12 cellular contexts compared by ENCODE assay signal in genomic region chr3:41116851-41117250, GRCh38.
DNase-seq lines count a peak whose midpoint lies in the region; ATAC-seq and TF ChIP-seq lines count a peak whose summit lies in the region.
"Had no signal": no experiment of that assay in that cellular context is flagged by ENCODE, and none has a peak within 500 bp of the region (broad histone marks: within the 10 kb centered on the region; RNA-seq: fewer than 3 reads in every experiment).

No MANE protein-coding gene starts in this region.

- H3K56ac ChIP-seq in IMR-90 (ENCODE audit: extremely low read depth, insufficient read depth, low read length): no peak overlapping the region

- TF ChIP-seq POLR2A in IMR-90 (IDR thresholded peaks at IDR 0.05; ENCODE audit: low read depth, low read length): no peak

- no peak overlapping the region for H3K23ac ChIP-seq in IMR-90 (ENCODE audit: low read depth, low read length)

- no peak overlapping the region for H2AK5ac ChIP-seq in IMR-90 (ENCODE audit: low read depth, low read length)

- no peaks in the 10 kb centered on the region for H3K27me3 ChIP-seq in CD8-positive, alpha-beta T cell (ENCODE audit: insufficient read depth, low read length)
- H3K27me3 ChIP-seq in IMR-90 (ENCODE audit: control insufficient read depth, insufficient read depth, low read length): peaks cover 2% of the 10 kb centered on the region; the same call in 1 of the 2 replicates
- H3K27me3 ChIP-seq in WERI-Rb-1 (ENCODE audit: insufficient read depth, low read depth, severe bottlenecking): no peaks in the 10 kb centered on the region
- H3K27me3 ChIP-seq: testis had no signal

- no peaks in the 10 kb centered on the region for H3K36me3 Mint-ChIP-seq in CD8-positive, alpha-beta T cell
- H3K36me3 Mint-ChIP-seq in brain: no peaks in the 10 kb centered on the region
- no peaks in the 10 kb centered on the region for H3K36me3 Mint-ChIP-seq in natural killer cell treated with Interleukin-12 subunit alpha and Interleukin-12 subunit beta and Interleukin-15 and Interleukin-18, amount 100 ng/mL, for 72 hours
- H3K36me3 Mint-ChIP-seq: memory B cell had no signal

- no peak overlapping the region for H3K14ac ChIP-seq in IMR-90 (replicated peaks; ENCODE audit: low read depth, low read length)

- H4K5ac ChIP-seq in IMR-90 (ENCODE audit: low read depth, low read length): no peak overlapping the region

- no peak for TF ChIP-seq RAD21 in IMR-90 (IDR thresholded peaks at IDR 0.05; ENCODE audit: low read length)

- H2AFZ ChIP-seq in IMR-90 (replicated peaks; ENCODE audit: low read length, poor library complexity): peak overlapping the region; percentile 4
- H2AFZ ChIP-seq: GM23338 had no signal

- no peak overlapping the region for H3K18ac ChIP-seq in IMR-90 (ENCODE audit: low read depth, low read length)

- H2BK15ac ChIP-seq in IMR-90 (ENCODE audit: low read depth, low read length): no peak overlapping the region

- H3K4me2 ChIP-seq in IMR-90 (ENCODE audit: low read depth, low read length): no peak overlapping the region
- H3K4me2 ChIP-seq: GM23338 had no signal

- no peak for DNase-seq in CD8-positive, alpha-beta T cell
- DNase-seq in IMR-90 (no peak), WERI-Rb-1 (no peak), RKO (ENCODE audit: low spot score) (no peak), cortex of kidney (lab: John Stamatoyannopoulos, UW) (no peak), omental fat pad (ENCODE audit: low spot score) (no peak)
- DNase-seq in natural killer cell treated with Interleukin-12 subunit alpha and Interleukin-12 subunit beta and Interleukin-15 and Interleukin-18, amount 100 ng/mL, for 72 hours (ENCODE audit: low spot score): no peak
- DNase-seq: NCI-H1417 treated with DMSO at 0.1 percent for 48 hours had no signal

- no peaks in the 10 kb centered on the region for H4K20me1 ChIP-seq in IMR-90 (ENCODE audit: insufficient read depth, low read length)

- no TSS peak for BruUV-seq in IMR-90 (replicated peaks; lab: Mats Ljungman, UMichigan)

- H3K9me3 ChIP-seq in CD8-positive, alpha-beta T cell (ENCODE audit: low read length): no peaks in the 10 kb centered on the region
- no peaks in the 10 kb centered on the region for H3K9me3 ChIP-seq in IMR-90 (ENCODE audit: control insufficient read depth, insufficient read depth, low read length)
- H3K9me3 ChIP-seq in WERI-Rb-1 (ENCODE audit: severe bottlenecking): no peaks in the 10 kb centered on the region
- H3K9me3 ChIP-seq: testis had no signal

- ATAC-seq in CD8-positive, alpha-beta T cell: no peak
- no peak for ATAC-seq in IMR-90 (ENCODE audit: low read depth)
- no peak for ATAC-seq in natural killer cell treated with Interleukin-12 subunit alpha and Interleukin-12 subunit beta and Interleukin-15 and Interleukin-18, amount 100 ng/mL, for 72 hours
- ATAC-seq in omental fat pad (ENCODE audit: low FRiP score): no peak
- ATAC-seq: GM23338 had no signal

- H3K9me1 ChIP-seq in IMR-90 (ENCODE audit: insufficient read depth, low read length): no peaks in the 10 kb centered on the region; the same call in 1 of the 2 replicates

- no peak overlapping the region for H3K4ac ChIP-seq in IMR-90 (ENCODE audit: low read depth, low read length)

- peak overlapping the region; percentile 3 for H2BK5ac ChIP-seq in IMR-90 (ENCODE audit: low read depth, low read length, poor library complexity, severe bottlenecking)

- peaks cover 25% of the 10 kb centered on the region for H3K4me1 ChIP-seq in CD8-positive, alpha-beta T cell (ENCODE audit: insufficient read depth, low read length)
- no peaks in the 10 kb centered on the region; the same call in 1 of the 2 replicates for H3K4me1 ChIP-seq in IMR-90 (ENCODE audit: control insufficient read depth, insufficient read depth, low read length)
- H3K4me1 ChIP-seq: testis had no signal

- no peaks in the 10 kb centered on the region for H3K9me3 Mint-ChIP-seq in CD8-positive, alpha-beta T cell
- peaks cover 0 to 7% (median 0%) of the 10 kb centered on the region in 5 experiments for H3K9me3 Mint-ChIP-seq in brain
- no peaks in the 10 kb centered on the region for H3K9me3 Mint-ChIP-seq in natural killer cell treated with Interleukin-12 subunit alpha and Interleukin-12 subunit beta and Interleukin-15 and Interleukin-18, amount 100 ng/mL, for 72 hours
- H3K9me3 Mint-ChIP-seq: GM23338, memory B cell had no signal

- no peak overlapping the region for H3K27ac ChIP-seq in CD8-positive, alpha-beta T cell (ENCODE audit: low read depth, low read length)
- H3K27ac ChIP-seq in IMR-90 (ENCODE audit: insufficient read depth, low read length) (no peak overlapping the region), WERI-Rb-1 (no peak overlapping the region)
- H3K27ac ChIP-seq: testis had no signal

- CTCF ChIA-PET in CD8-positive, alpha-beta T cell (lab: Charles Lee): interaction anchor here (1.2 to 1.8 kb wide), 2 partner anchors 10 to 82 kb away, joined by 5 to 6 read pairs; partner anchors contain the start of gene CTNNB1
- CTCF ChIA-PET in IMR-90 (lab: Yijun Ruan, JAX): no interaction called here

- H3K27me3 Mint-ChIP-seq in CD8-positive, alpha-beta T cell (ENCODE audit: low read depth): no peaks in the 10 kb centered on the region
- H3K27me3 Mint-ChIP-seq in brain: no peaks in the 10 kb centered on the region
- H3K27me3 Mint-ChIP-seq in natural killer cell treated with Interleukin-12 subunit alpha and Interleukin-12 subunit beta and Interleukin-15 and Interleukin-18, amount 100 ng/mL, for 72 hours: no peaks in the 10 kb centered on the region

- H4K91ac ChIP-seq in IMR-90 (ENCODE audit: insufficient read depth, low read depth, low read length): no peak overlapping the region; the same call in 1 of the 2 replicates

- in situ Hi-C loops in IMR-90 (cut with MboI; ENCODE audit: low sequenced_read_pairs): no loop called here

- dilution Hi-C loops in IMR-90 (cut with HindIII; ENCODE audit: low sequenced_read_pairs, unreplicated experiment): no loop called here

- peaks cover 33% of the 10 kb centered on the region for H3K4me1 Mint-ChIP-seq in CD8-positive, alpha-beta T cell (ENCODE audit: low read depth)
- H3K4me1 Mint-ChIP-seq in brain: peaks cover 63% of the 10 kb centered on the region
- peaks cover 22 to 23% of the 10 kb centered on the region in 2 donors for H3K4me1 Mint-ChIP-seq in natural killer cell treated with Interleukin-12 subunit alpha and Interleukin-12 subunit beta and Interleukin-15 and Interleukin-18, amount 100 ng/mL, for 72 hours (ENCODE audit: low read depth in 2 of 2)

- peak overlapping the region; percentile 54 for H3K4me3 Mint-ChIP-seq in CD8-positive, alpha-beta T cell
- no peak overlapping the region for H3K4me3 Mint-ChIP-seq in brain
- H3K4me3 Mint-ChIP-seq in natural killer cell treated with Interleukin-12 subunit alpha and Interleukin-12 subunit beta and Interleukin-15 and Interleukin-18, amount 100 ng/mL, for 72 hours: peak overlapping the region; percentile 73
- H3K4me3 Mint-ChIP-seq: GM23338 had no signal

- H3K27ac Mint-ChIP-seq in CD8-positive, alpha-beta T cell: peak overlapping the region; percentile 96
- H3K27ac Mint-ChIP-seq in brain: peak overlapping the region in 3 of 5 experiments; percentile 66 to 80 (median 69)
- H3K27ac Mint-ChIP-seq in natural killer cell treated with Interleukin-12 subunit alpha and Interleukin-12 subunit beta and Interleukin-15 and Interleukin-18, amount 100 ng/mL, for 72 hours: peak overlapping the region; percentile 86 to 91
- H3K27ac Mint-ChIP-seq: GM23338, memory B cell had no signal

- no peak overlapping the region for H2BK20ac ChIP-seq in IMR-90 (ENCODE audit: low read depth, low read length)

- H3K4me3 ChIP-seq in CD8-positive, alpha-beta T cell (ENCODE audit: low read depth, low read length): no peak overlapping the region
- H3K4me3 ChIP-seq in IMR-90 (ENCODE audit: insufficient read depth, low read depth, low read length) (no peak overlapping the region), WERI-Rb-1 (ENCODE audit: low read depth, low read length) (no peak overlapping the region)
- H3K4me3 ChIP-seq: GM23338, testis had no signal

- H2AK9ac ChIP-seq in IMR-90 (replicated peaks; ENCODE audit: low read depth, low read length, poor library complexity): no peak overlapping the region

- no peaks in the 10 kb centered on the region for H3K79me1 ChIP-seq in IMR-90 (ENCODE audit: low read depth in 1 of 2, low read length in 2 of 2)

- intact Hi-C loops in CD8-positive, alpha-beta T cell (cut with DNase I, micrococcal nuclease): loop anchor here (1.0 to 5.0 kb wide), 7 partner anchors 82 to 1465 kb away; partner anchors contain the start of genes CTNNB1 (in 2 of the 2), EIF1B (in 1 of the 2), SEC22C (in 1 of the 2) and ULK4 (in 1 of the 2)
- intact Hi-C loops in IMR-90 (cut with micrococcal nuclease): no loop called here

- POLR2A ChIA-PET in CD8-positive, alpha-beta T cell (lab: Charles Lee): interaction anchor here (0.7 to 3.0 kb wide), 5 partner anchors 10 to 84 kb away, joined by 3 to 20 read pairs (median 3); partner anchors contain the start of gene CTNNB1
- POLR2A ChIA-PET in IMR-90 (lab: Charles Lee; ENCODE audit: unreplicated experiment): no interaction called here

- no peak overlapping the region for H3K9ac ChIP-seq in IMR-90 (ENCODE audit: low read depth, low read length)

- WGBS in IMR-90 (ENCODE audit: extremely low coverage in 2 of 2, insufficient read length in 1 of 2), 2 experiments: 100% methylated on average over 1 of the region's 8 CpGs; no CpG with 5 or more reads in 1 of the 2 experiments

- no peaks in the 10 kb centered on the region for H3K36me3 ChIP-seq in CD8-positive, alpha-beta T cell (ENCODE audit: insufficient read depth, low read length)
- no peaks in the 10 kb centered on the region for H3K36me3 ChIP-seq in IMR-90 (ENCODE audit: control insufficient read depth, insufficient read depth, low read length)
- H3K36me3 ChIP-seq in WERI-Rb-1: no peaks in the 10 kb centered on the region

- no peak overlapping the region for H4K8ac ChIP-seq in IMR-90 (ENCODE audit: low read depth in 2 of 2, low read length in 2 of 2)

- H2BK120ac ChIP-seq in IMR-90 (ENCODE audit: low read depth, low read length): no peak overlapping the region

- no peak for TF ChIP-seq CTCF in CD8-positive, alpha-beta T cell (IDR thresholded peaks at IDR 0.05)
- TF ChIP-seq CTCF in IMR-90 (conservative IDR thresholded peaks at IDR 0.05; ENCODE audit: low read depth, low read length) (no peak), brain (conservative IDR thresholded peaks at IDR 0.05) (no peak), WERI-Rb-1 (IDR thresholded peaks at IDR 0.05; ENCODE audit: low read depth, low read length) (no peak), omental fat pad (IDR thresholded peaks at IDR 0.05) (no peak)

TF ChIP-seq in IMR-90, 13 proteins besides CTCF, POLR2A, EP300 and RAD21 (continues in another document):
- no peak for TF ChIP-seq NFE2L2 (IDR thresholded peaks at IDR 0.05; ENCODE audit: low read depth, low read length)
- no peak for TF ChIP-seq ELK1 (IDR thresholded peaks at IDR 0.05; ENCODE audit: borderline replicate concordance, low read depth, low read length)

Comparison
In these comparisons a context has a peak if more than half of its experiments do, and no peak if none do; other contexts are left out.
1. H3K4me3 Mint-ChIP-seq: peak in CD8-positive, alpha-beta T cell (single experiment) and natural killer cell treated with Interleukin-12 subunit alpha and Interleukin-12 subunit beta and Interleukin-15 and Interleukin-18, amount 100 ng/mL, for 72 hours (single experiment); none in brain (0 of 5).
2. Peak in every context shown above with its lines, with median percentiles within 50 percentile points of each other: H3K27ac Mint-ChIP-seq.